ENCODE assay signal across 18 cellular contexts in genomic region chr4:122044496-122044895, GRCh38.
"Had no signal": no experiment of that assay in that cellular context is flagged by ENCODE, and none has a peak within 500 bp of the region (broad histone marks: within the 10 kb centered on the region; RNA-seq: fewer than 3 reads in every experiment).

No MANE protein-coding gene starts in this region.

- H3K27me3 ChIP-seq: gastroesophageal sphincter, neural progenitor cell, ovary had no signal

- H3K27ac ChIP-seq: coronary artery, gastroesophageal sphincter, left ventricle myocardium inferior, lower lobe of right lung, neural progenitor cell, ovary had no signal

- H3K4me3 ChIP-seq: coronary artery, gastroesophageal sphincter, left ventricle myocardium inferior, lower lobe of right lung, neural progenitor cell, ovary, smooth muscle cell had no signal

- H3K9ac ChIP-seq: neural progenitor cell had no signal

- H3K36me3 ChIP-seq: gastroesophageal sphincter, left ventricle myocardium inferior, lower lobe of right lung, neural progenitor cell, ovary had no signal

- H3K9me3 ChIP-seq: gastroesophageal sphincter, lower lobe of right lung, ovary had no signal

- DNase-seq: effector CD4-positive, alpha-beta T cell; immature natural killer cell; kidney; left cardiac atrium; left ventricle myocardium inferior; lower lobe of right lung; mesenchymal stem cell; midbrain; nucleus accumbens; ovary; right cardiac atrium; stimulated activated CD4-positive, alpha-beta T cell treated with anti-CD3 and anti-CD28 coated beads, Interleukin-2, amount 100 ng/mL, for 48 hours; stimulated activated naive CD4-positive, alpha-beta T cell treated with Interleukin-2 at 50 U/mL for 16 hours had no signal

- H3K4me1 ChIP-seq: gastroesophageal sphincter, left ventricle myocardium inferior, lower lobe of right lung, neural progenitor cell had no signal

- FAIRE-seq: kidney, urothelium cell line had no signal
